In genomic region chr6:15996030-15996429, GRCh38 we compare ENCODE assay signal across 1 cellular context.
TF ChIP-seq lines count a peak whose summit lies in the region.

No MANE protein-coding gene starts in this region.

TF ChIP-seq in K562, 482 proteins besides CTCF, POLR2A, EP300 and RAD21 (continued from another document and continues in another):
- TF ChIP-seq ZNF518B (CRISPR knock-in tag; IDR thresholded peaks at IDR 0.05), result no peak
- no peak for TF ChIP-seq ZBTB26 (CRISPR knock-in tag; IDR thresholded peaks at IDR 0.05)
- no peak for TF ChIP-seq FOXA3 (CRISPR knock-in tag; conservative IDR thresholded peaks at IDR 0.05 in 1 of 2, IDR thresholded peaks at IDR 0.05 in 1 of 2)
- TF ChIP-seq ATF3 (IDR thresholded peaks at IDR 0.05), result peak; percentile 92
- TF ChIP-seq ATF3 (CRISPR knock-in tag; conservative IDR thresholded peaks at IDR 0.05), result no peak
- TF ChIP-seq KAT7 (CRISPR knock-in tag; IDR thresholded peaks at IDR 0.05; ENCODE audit: borderline replicate concordance), result no peak
- no peak for TF ChIP-seq GATAD2B (IDR thresholded peaks at IDR 0.05; ENCODE audit: borderline replicate concordance)
- TF ChIP-seq BCOR (IDR thresholded peaks at IDR 0.05), result no peak
- TF ChIP-seq PRDM10 (IDR thresholded peaks at IDR 0.05; ENCODE audit: partially characterized antibody), result no peak
- TF ChIP-seq NCOR1 (IDR thresholded peaks at IDR 0.05), result no peak; the same call in 1 of the 2 replicates
- TF ChIP-seq ZNF655 (CRISPR knock-in tag; IDR thresholded peaks at IDR 0.05), result no peak
- no peak for TF ChIP-seq CSDE1 (IDR thresholded peaks at IDR 0.05)
- TF ChIP-seq ZNF354B (CRISPR knock-in tag; IDR thresholded peaks at IDR 0.05), result no peak
- TF ChIP-seq PBX2 (CRISPR knock-in tag; IDR thresholded peaks at IDR 0.05; ENCODE audit: low read depth), result no peak
- TF ChIP-seq PBX2 (tag; conservative IDR thresholded peaks at IDR 0.05; ENCODE audit: low read depth), result no peak
- no peak for TF ChIP-seq CEBPG (CRISPR knock-in tag; IDR thresholded peaks at IDR 0.05)
- no peak for TF ChIP-seq CEBPG (tag; conservative IDR thresholded peaks at IDR 0.05 in 1 of 2, IDR thresholded peaks at IDR 0.05 in 1 of 2)
- TF ChIP-seq CUX1 (CRISPR knock-in tag; IDR thresholded peaks at IDR 0.05), result no peak
- no peak for TF ChIP-seq SMC3 (conservative IDR thresholded peaks at IDR 0.05; ENCODE audit: insufficient read depth, low read depth, low read length)
- no peak for TF ChIP-seq NR1H2 (CRISPR knock-in tag; IDR thresholded peaks at IDR 0.05)
- TF ChIP-seq NR4A1 (CRISPR knock-in tag; IDR thresholded peaks at IDR 0.05), result no peak
- no peak for TF ChIP-seq NR4A1 (tag; IDR thresholded peaks at IDR 0.05)
- no peak for TF ChIP-seq SMAD3 (CRISPR knock-in tag; conservative IDR thresholded peaks at IDR 0.05)
- TF ChIP-seq TEAD4 (IDR thresholded peaks at IDR 0.05; ENCODE audit: low read length), result no peak
- TF ChIP-seq TEAD4 (CRISPR knock-in tag; IDR thresholded peaks at IDR 0.05; ENCODE audit: borderline replicate concordance), result no peak
- TF ChIP-seq ZBTB43 (CRISPR knock-in tag; IDR thresholded peaks at IDR 0.05), result no peak
- no peak for TF ChIP-seq PTRF (tag; IDR thresholded peaks at IDR 0.05)
- no peak for TF ChIP-seq ASH1L (IDR thresholded peaks at IDR 0.05; ENCODE audit: borderline replicate concordance, low read depth, partially characterized antibody)
- no peak for TF ChIP-seq COPS2 (conservative IDR thresholded peaks at IDR 0.05)
- TF ChIP-seq HMGN3 (IDR thresholded peaks at IDR 0.05; ENCODE audit: borderline replicate concordance, extremely low read depth, insufficient read length, low read depth, low read length), result no peak
- no peak for TF ChIP-seq CCNT2 (IDR thresholded peaks at IDR 0.05; ENCODE audit: borderline replicate concordance, extremely low read depth, insufficient read length, low read depth, low read length)
- 0 out of 2 replicates have a peak, but pooled peaks have one; percentile 11 for TF ChIP-seq GMEB1 (CRISPR knock-in tag; IDR thresholded peaks at IDR 0.05)
- TF ChIP-seq HDAC8 (tag; IDR thresholded peaks at IDR 0.05), result no peak
- TF ChIP-seq ZNF431 (CRISPR knock-in tag; IDR thresholded peaks at IDR 0.05), result no peak
- TF ChIP-seq POLR3G (IDR thresholded peaks at IDR 0.05; ENCODE audit: extremely low read depth, insufficient read length, insufficient replicate concordance), result no peak
